In genomic region chr1:60463146-60463545, GRCh38 we compare ENCODE assay signal across 27 cellular contexts.
"Had no signal": no experiment of that assay in that cellular context is flagged by ENCODE, and none has a peak within 500 bp of the region (broad histone marks: within the 10 kb centered on the region; RNA-seq: fewer than 3 reads in every experiment).

No MANE protein-coding gene starts in this region.

- ATAC-seq: left colon; left lung; lower lobe of right lung; natural killer cell; right lobe of liver; stimulated activated memory B cell treated with anti-CD40 and anti-IgM and Interleukin-4, amounts not matched to agents 10 μg/mL and 1 μg/mL and 100 μg/mL, for 72 hours; stimulated activated naive CD8-positive, alpha-beta T cell treated with anti-CD3 and anti-CD28 coated beads, Interleukin-15, amount 100 ng/mL, for 72 hours had no signal

- DNase-seq: hypothalamus; immature natural killer cell; kidney; left colon; left lung; lower lobe of right lung; mammary epithelial cell; mesendoderm; naive B cell; natural killer cell; nephron progenitor cell; occipital lobe; ovary; right lobe of liver; stimulated activated CD4-positive, alpha-beta T cell treated with anti-CD3 and anti-CD28 coated beads, Interleukin-1b, Interleukin-23, amount 100 ng/mL, for 48 hours; stimulated activated CD4-positive, alpha-beta T cell treated with anti-CD3 and anti-CD28 coated beads, Interleukin-2, amount 100 ng/mL, for 48 hours; stimulated activated CD4-positive, alpha-beta T cell treated with anti-CD3 and anti-CD28 coated beads, Interleukin-4, amount 100 ng/mL, for 4 hours; stimulated activated CD8-positive, alpha-beta memory T cell treated with anti-CD3 and anti-CD28 coated beads, Interleukin-4, amount 100 ng/mL, for 48 hours; stimulated activated naive CD4-positive, alpha-beta T cell treated with Interleukin-2 at 50 U/mL for 16 hours; stimulated activated naive CD8-positive, alpha-beta T cell treated with anti-CD3 and anti-CD28 coated beads, Interleukin-15, amount 100 ng/mL, for 72 hours; substantia nigra; uterus had no signal

- H3K4me3 ChIP-seq: left lung, lower lobe of right lung, neural progenitor cell, ovary, right atrium auricular region, right lobe of liver, smooth muscle cell, tibial nerve, uterus had no signal
